In the genomic region with DNA sequence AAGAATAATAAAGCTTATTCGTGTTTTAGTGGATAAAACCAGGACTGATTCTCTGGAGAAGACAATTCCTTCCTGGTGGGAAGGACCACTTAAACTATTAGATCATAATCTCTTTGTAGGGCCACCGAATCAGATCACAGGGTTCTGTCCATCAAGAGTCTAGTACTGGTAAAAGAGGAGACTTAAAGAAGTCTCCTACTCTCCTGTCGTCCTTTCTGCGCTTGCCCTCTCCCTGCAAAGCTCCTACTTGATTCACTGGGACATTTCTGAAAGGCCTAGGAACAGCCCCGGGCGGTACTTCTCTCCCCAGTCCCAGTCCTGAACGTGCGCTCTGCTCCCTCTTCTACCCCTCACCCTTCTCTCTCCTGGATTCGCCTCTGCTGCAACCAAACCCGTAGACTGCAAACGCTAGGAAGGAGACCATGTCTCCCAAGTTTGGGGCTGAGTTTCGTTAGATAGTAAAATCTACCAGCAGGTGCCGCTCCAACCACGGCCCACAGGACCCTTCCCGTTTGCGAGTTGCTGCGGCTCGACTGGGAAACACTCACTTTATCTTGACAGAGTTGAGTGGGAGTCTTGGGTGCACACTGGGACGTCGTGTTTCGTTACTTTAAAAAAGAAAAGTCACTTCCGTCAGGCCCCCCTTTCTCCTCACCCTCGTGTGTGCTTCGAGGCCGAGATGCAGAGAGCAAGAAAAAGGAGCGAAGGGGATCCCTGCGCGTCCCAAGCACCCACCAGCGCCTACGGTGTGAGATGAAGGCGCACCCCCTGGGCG, we compare ENCODE assay signal across 8 cellular contexts. TPM values are rescaled to one million over a fixed set of nuclear protein-coding genes. Genes with fewer than 3 reads are reported as not detected.
DNase-seq lines count a peak whose midpoint lies in the region; ATAC-seq and TF ChIP-seq lines count a peak whose summit lies in the region.

No MANE protein-coding gene starts in this region.

- H3K27me3 Mint-ChIP-seq in osteocyte (ENCODE audit: unreplicated experiment), result peaks cover 75% of the 10 kb centered on the region

- peak; percentile 17 for DNase-seq in CMK (ENCODE audit: low read depth)
- peak; percentile 25 for DNase-seq in IMR-90
- DNase-seq in Peyer's patch, result peak; percentile 30 to 62 (median 55)
- peak; percentile 75 for DNase-seq in activated effector memory CD4-positive, alpha-beta T cell treated with anti-CD3 and anti-CD28 coated beads, Interleukin-2, amount 50 U/mL, for 16 hours
- DNase-seq in germinal center (ENCODE audit: low spot score), result peak; percentile 43
- no peak for DNase-seq in osteocyte (ENCODE audit: extremely low spot score, unreplicated experiment)
- DNase-seq in thoracic aorta (ENCODE audit: low spot score), result no peak

- H2AK9ac ChIP-seq in IMR-90 (replicated peaks; ENCODE audit: low read depth, low read length, poor library complexity), result no peak overlapping the region

- no peaks in the 10 kb centered on the region for H3K36me3 Mint-ChIP-seq in osteocyte (ENCODE audit: unreplicated experiment)

- H2BK120ac ChIP-seq in IMR-90 (ENCODE audit: low read depth, low read length), result no peak overlapping the region

- H3K4me1 Mint-ChIP-seq in osteocyte (ENCODE audit: unreplicated experiment), result peaks cover 12% of the 10 kb centered on the region

- no peak overlapping the region for H3K23ac ChIP-seq in IMR-90 (ENCODE audit: low read depth, low read length)

- no peak overlapping the region for H3K4ac ChIP-seq in IMR-90 (ENCODE audit: low read depth, low read length)

- no peaks in the 10 kb centered on the region for H3K9me3 Mint-ChIP-seq in osteocyte (ENCODE audit: unreplicated experiment)

- no peaks in the 10 kb centered on the region for H3K4me1 ChIP-seq in IMR-90 (ENCODE audit: control insufficient read depth, insufficient read depth, low read length)
- peaks cover 0 to 16% (median 0%) of the 10 kb centered on the region in 4 donors for H3K4me1 ChIP-seq in Peyer's patch
- H3K4me1 ChIP-seq in thoracic aorta (ENCODE audit: control insufficient read depth in 1 of 2, low read depth in 2 of 2), result peaks cover 0 to 13% of the 10 kb centered on the region in 2 donors

- H3K27ac ChIP-seq in IMR-90 (ENCODE audit: insufficient read depth, low read length), result no peak overlapping the region
- no peak overlapping the region for H3K27ac ChIP-seq in Peyer's patch
- no peak overlapping the region for H3K27ac ChIP-seq in thoracic aorta

- TF ChIP-seq RAD21 in IMR-90 (IDR thresholded peaks at IDR 0.05; ENCODE audit: low read length), result peak; percentile 49

- CTCF ChIA-PET in IMR-90 (lab: Yijun Ruan, JAX), result no interaction called here

- TF ChIP-seq POLR2A in IMR-90 (IDR thresholded peaks at IDR 0.05; ENCODE audit: low read depth, low read length) (no peak), Peyer's patch (IDR thresholded peaks at IDR 0.05) (no peak)

- no peak overlapping the region for H3K4me2 ChIP-seq in IMR-90 (ENCODE audit: low read depth, low read length)

- intact Hi-C loops in IMR-90 (cut with micrococcal nuclease), result loop anchor here (1.0 kb wide), 1 partner anchor 159 kb away; no protein-coding TSS in a partner anchor

- BruUV-seq in IMR-90 (replicated peaks; lab: Mats Ljungman, UMichigan), result no TSS peak

- no peaks in the 10 kb centered on the region for H3K9me1 ChIP-seq in IMR-90 (ENCODE audit: insufficient read depth, low read length)

- H4K91ac ChIP-seq in IMR-90 (ENCODE audit: insufficient read depth, low read depth, low read length), result no peak overlapping the region

- H2BK20ac ChIP-seq in IMR-90 (ENCODE audit: low read depth, low read length), result no peak overlapping the region

- no peak overlapping the region for H4K8ac ChIP-seq in IMR-90 (ENCODE audit: low read depth in 2 of 2, low read length in 2 of 2)

- H3K36me3 ChIP-seq in IMR-90 (ENCODE audit: control insufficient read depth, insufficient read depth, low read length), result no peaks in the 10 kb centered on the region
- no peaks in the 10 kb centered on the region for H3K36me3 ChIP-seq in Peyer's patch
- H3K36me3 ChIP-seq in thoracic aorta, result no peaks in the 10 kb centered on the region

- no peak overlapping the region for H3K14ac ChIP-seq in IMR-90 (replicated peaks; ENCODE audit: low read depth, low read length)

- H3K79me1 ChIP-seq in IMR-90 (ENCODE audit: low read depth in 1 of 2, low read length in 2 of 2), result no peaks in the 10 kb centered on the region

- H3K4me3 ChIP-seq in IMR-90 (ENCODE audit: insufficient read depth, low read depth, low read length) (no peak overlapping the region), Peyer's patch (peak overlapping the region in 2 of 4 donors; percentile 3 to 30), thoracic aorta (peak overlapping the region; percentile 51)

- peak overlapping the region; percentile 66 for H3K4me3 Mint-ChIP-seq in osteocyte (ENCODE audit: unreplicated experiment)

- TF ChIP-seq CTCF in IMR-90 (conservative IDR thresholded peaks at IDR 0.05; ENCODE audit: low read depth, low read length) (peak; percentile 45), Peyer's patch (IDR thresholded peaks at IDR 0.05) (peak in 4 of 6 experiments; percentile 25 to 40 (median 33)), osteocyte (IDR thresholded peaks at IDR 0.05) (peak; percentile 64), thoracic aorta (IDR thresholded peaks at IDR 0.05) (peak; percentile 12)

- dilution Hi-C loops in IMR-90 (cut with HindIII; ENCODE audit: low sequenced_read_pairs, unreplicated experiment), result no loop called here

- POLR2A ChIA-PET in IMR-90 (lab: Charles Lee; ENCODE audit: unreplicated experiment), result no interaction called here

- H4K5ac ChIP-seq in IMR-90 (ENCODE audit: low read depth, low read length), result no peak overlapping the region

- in situ Hi-C loops in IMR-90 (cut with MboI; ENCODE audit: low sequenced_read_pairs), result no loop called here

- WGBS in IMR-90 (ENCODE audit: extremely low coverage in 2 of 2, insufficient read length in 1 of 2), 2 experiments, result 10% methylated on average over 6 of the region's 32 CpGs; no CpG with 5 or more reads in 1 of the 2 experiments

- no peaks in the 10 kb centered on the region for H4K20me1 ChIP-seq in IMR-90 (ENCODE audit: insufficient read depth, low read length)

- peaks cover 33% of the 10 kb centered on the region for H3K27me3 ChIP-seq in IMR-90 (ENCODE audit: control insufficient read depth, insufficient read depth, low read length)
- peaks cover 0 to 7% of the 10 kb centered on the region in 2 donors for H3K27me3 ChIP-seq in Peyer's patch
- H3K27me3 ChIP-seq in thoracic aorta (replicated peaks; ENCODE audit: insufficient read depth), result no peaks in the 10 kb centered on the region

- peak overlapping the region; percentile 27 for H2AFZ ChIP-seq in IMR-90 (replicated peaks; ENCODE audit: low read length, poor library complexity)

- H3K9ac ChIP-seq in IMR-90 (ENCODE audit: low read depth, low read length), result no peak overlapping the region

- no peak overlapping the region for H2AK5ac ChIP-seq in IMR-90 (ENCODE audit: low read depth, low read length)

- no peak overlapping the region for H3K18ac ChIP-seq in IMR-90 (ENCODE audit: low read depth, low read length)

- no peak overlapping the region for H2BK15ac ChIP-seq in IMR-90 (ENCODE audit: low read depth, low read length)

- ATAC-seq in IMR-90 (ENCODE audit: low read depth) (peak; percentile 81), thoracic aorta (ENCODE audit: insufficient number of reproducible peaks, low FRiP score, low read depth) (no peak), GM21619 (IDR thresholded peaks at IDR 0.05; ENCODE audit: unreplicated experiment) (no peak)

- no peak overlapping the region for H2BK5ac ChIP-seq in IMR-90 (ENCODE audit: low read depth, low read length, poor library complexity, severe bottlenecking)

- H3K27ac Mint-ChIP-seq in osteocyte (ENCODE audit: unreplicated experiment), result no peak overlapping the region

- H3K9me3 ChIP-seq in IMR-90 (ENCODE audit: control insufficient read depth, insufficient read depth, low read length) (no peaks in the 10 kb centered on the region), Peyer's patch (no peaks in the 10 kb centered on the region), thoracic aorta (no peaks in the 10 kb centered on the region)

- no peak overlapping the region for H3K56ac ChIP-seq in IMR-90 (ENCODE audit: extremely low read depth, insufficient read depth, low read length)

TF ChIP-seq in IMR-90, 13 proteins besides CTCF, POLR2A, EP300 and RAD21 (continues in another document):
- TF ChIP-seq MXI1 (IDR thresholded peaks at IDR 0.05; ENCODE audit: borderline replicate concordance, low read depth, low read length) (no peak), MAZ (IDR thresholded peaks at IDR 0.05; ENCODE audit: borderline replicate concordance, low read depth, low read length) (no peak), CEBPB (IDR thresholded peaks at IDR 0.05; ENCODE audit: low read depth, low read length) (no peak)

RNA-seq across cellular contexts. Expression of a gene that starts 1.0 kb away (rescaled TPM):
- total RNA-seq in IMR-90 (2012; rRNA removed), result not detected in 2 replicates
- polyA plus RNA-seq in IMR-90 (2012; rRNA removed), result not detected in 2 replicates
- polyA plus RNA-seq in IMR-90 (2012; cell fraction: cytosol; rRNA removed), result not detected in 2 replicates
- polyA plus RNA-seq in IMR-90 (2012; cell fraction: nucleus; rRNA removed; ENCODE audit: low replicate concordance), result not detected in 2 replicates
- total RNA-seq in Peyer's patch, result not detected
- not detected in 2 replicates for total RNA-seq in osteocyte
- not detected for total RNA-seq in thoracic aorta

RNA-seq across cellular contexts. Expression of a gene that starts 21.5 kb away (rescaled TPM):
- total RNA-seq in IMR-90 (2012; rRNA removed), result not detected in 2 replicates
- not detected in 2 replicates for polyA plus RNA-seq in IMR-90 (2012; rRNA removed)
- 0.02 TPM in 1 of 2 replicates, not detected in the other for polyA plus RNA-seq in IMR-90 (2012; cell fraction: cytosol; rRNA removed)
- 0.05 TPM in 1 of 2 replicates, not detected in the other for polyA plus RNA-seq in IMR-90 (2012; cell fraction: nucleus; rRNA removed; ENCODE audit: low replicate concordance)
- total RNA-seq in Peyer's patch, result 10 to 100 TPM in 1 of 4 donors, 1 to 10 TPM in 1, under 1 TPM in 1, not detected in 1; 0.28 to 14.0 (median 1.7) TPM
- total RNA-seq in osteocyte, result not detected in 2 replicates
- 1 to 10 TPM in 1 of 2 donors, under 1 TPM in 1; 0.41 to 1.6 TPM for total RNA-seq in thoracic aorta

RNA-seq across cellular contexts. Expression of a gene that starts 30.9 kb away (rescaled TPM):
- total RNA-seq in IMR-90 (2012; rRNA removed), result not detected in 2 replicates
- not detected in 2 replicates for polyA plus RNA-seq in IMR-90 (2012; rRNA removed)
- polyA plus RNA-seq in IMR-90 (2012; cell fraction: cytosol; rRNA removed), result not detected in 2 replicates
- polyA plus RNA-seq in IMR-90 (2012; cell fraction: nucleus; rRNA removed; ENCODE audit: low replicate concordance), result not detected in 2 replicates
- total RNA-seq in Peyer's patch, result 10 to 100 TPM in 1 of 4 donors, under 1 TPM in 1, not detected in 2; 0.67 to 32.2 TPM
- not detected in 2 replicates for total RNA-seq in osteocyte
- total RNA-seq in thoracic aorta, result under 1 TPM in 1 of 2 donors, not detected in 1; 0.54 TPM

RNA-seq across cellular contexts. Expression of a gene that starts 46.1 kb away (rescaled TPM):
- total RNA-seq in IMR-90 (2012; rRNA removed) (not detected in 2 replicates), Peyer's patch (not detected), osteocyte (not detected in 2 replicates), thoracic aorta (under 1 TPM in 1 of 2 donors, not detected in 1; 0.27 TPM)
- not detected in 2 replicates for polyA plus RNA-seq in IMR-90 (2012; rRNA removed)
- polyA plus RNA-seq in IMR-90 (2012; cell fraction: cytosol; rRNA removed), result not detected in 2 replicates
- polyA plus RNA-seq in IMR-90 (2012; cell fraction: nucleus; rRNA removed; ENCODE audit: low replicate concordance), result not detected in 2 replicates

Comparison
In these comparisons a context has a peak if more than half of its experiments do, and no peak if none do; other contexts are left out.
1. DNase-seq: peak in CMK (single experiment), IMR-90 (single experiment), Peyer's patch (3 of 3), activated effector memory CD4-positive, alpha-beta T cell treated with anti-CD3 and anti-CD28 coated beads, Interleukin-2, amount 50 U/mL, for 16 hours (single experiment) and germinal center (single experiment); none in osteocyte (single experiment) and thoracic aorta (single experiment).
2. CTCF ChIP-seq: peak in every context shown above with its lines; median percentile 64 in osteocyte; 45 in IMR-90; 33 in Peyer's patch; 12 in thoracic aorta.